ENCODE assay signal across 23 cellular contexts in genomic region chr10:35925511-35925910, GRCh38.
DNase-seq lines count a peak whose midpoint lies in the region; ATAC-seq and TF ChIP-seq lines count a peak whose summit lies in the region.
"Had no signal": no experiment of that assay in that cellular context is flagged by ENCODE, and none has a peak within 500 bp of the region (broad histone marks: within the 10 kb centered on the region; RNA-seq: fewer than 3 reads in every experiment).

No MANE protein-coding gene starts in this region.

- no peak overlapping the region for H4K5ac ChIP-seq in mesendoderm (ENCODE audit: low read length)

- H3K27me3 Mint-ChIP-seq in WTC11 (ENCODE audit: low read depth), result no peaks in the 10 kb centered on the region

- peaks cover 31% of the 10 kb centered on the region for H3K4me1 Mint-ChIP-seq in WTC11

- H3K23ac ChIP-seq in mesendoderm (ENCODE audit: low read length), result no peak overlapping the region

- no peak overlapping the region for H2BK15ac ChIP-seq in mesendoderm (replicated peaks; ENCODE audit: low read depth)

- no peak overlapping the region for H2BK120ac ChIP-seq in mesendoderm (ENCODE audit: low read depth, low read length)

- H3K27me3 ChIP-seq in esophagus muscularis mucosa (no peaks in the 10 kb centered on the region), mesendoderm (ENCODE audit: insufficient read depth, low read length, poor library complexity) (no peaks in the 10 kb centered on the region), uterus (no peaks in the 10 kb centered on the region)
- H3K27me3 ChIP-seq: spleen had no signal

- 77% methylated on average over 1 of the region's 1 CpG for WGBS in esophagus muscularis mucosa
- no CpG with 5 or more reads among the region's 1 CpG for WGBS in mesendoderm (ENCODE audit: extremely low coverage, insufficient coverage, low lambda C conversion rate)

- H3K4me3 Mint-ChIP-seq in WTC11, result no peak overlapping the region
- H3K4me3 Mint-ChIP-seq: activated naive CD8-positive, alpha-beta T cell; brain; neural crest cell had no signal

- TF ChIP-seq POLR2A in esophagus muscularis mucosa (IDR thresholded peaks at IDR 0.05; ENCODE audit: low read depth), result no peak
- no peak for TF ChIP-seq POLR2A in uterus (IDR thresholded peaks at IDR 0.05)

- DNase-seq in Caki2 (ENCODE audit: low read depth) (peak; percentile 86), WTC11 (ENCODE audit: low spot score) (no peak), esophagus muscularis mucosa (ENCODE audit: extremely low spot score) (peak; percentile 39), mesendoderm (peak; percentile 92), hepatic stellate cell (ENCODE audit: low spot score) (no peak), RWPE1 (ENCODE audit: low spot score) (no peak), uterus (no peak)
- DNase-seq in stimulated activated CD4-positive, alpha-beta T cell treated with anti-CD3 and anti-CD28 coated beads, Interleukin-12 subunit alpha, Interleukin-12 subunit beta, amount 100 ng/mL, for 4 hours, result no peak
- DNase-seq: C1 segment of cervical spinal cord, cortex of kidney, GDM1, glutamatergic neuron, midbrain, NCI-H1694 treated with DMSO at 0.1 percent for 48 hours, NCI-H2227 treated with DMSO at 0.1 percent for 48 hours, psoas muscle, spleen had no signal

- intact Hi-C loops in esophagus muscularis mucosa (cut with DNase I) (no loop called here), uterus (cut with DNase I; ENCODE audit: low total_unique reads) (no loop called here)

- no peak overlapping the region for H2AK5ac ChIP-seq in mesendoderm (ENCODE audit: low read length)

- POLR2A ChIA-PET in WTC11 (lab: Charles Lee), result no interaction called here
- POLR2A ChIA-PET in RWPE1 (lab: Yijun Ruan, JAX; ENCODE audit: low non-redundant PET), result no interaction called here

- peaks cover 0 to 7% (median 5%) of the 10 kb centered on the region in 4 donors for H3K4me1 ChIP-seq in esophagus muscularis mucosa
- H3K4me1 ChIP-seq in mesendoderm (ENCODE audit: control insufficient read depth, low read depth, low read length), result peaks cover 11% of the 10 kb centered on the region
- H3K4me1 ChIP-seq in uterus, result no peaks in the 10 kb centered on the region
- H3K4me1 ChIP-seq: psoas muscle, spleen had no signal

- H3K79me1 ChIP-seq in mesendoderm (ENCODE audit: low read length), result no peaks in the 10 kb centered on the region

- H3K56ac ChIP-seq in mesendoderm (ENCODE audit: low read length), result no peak overlapping the region

- no peak for TF ChIP-seq CTCF in WTC11 (IDR thresholded peaks at IDR 0.05)
- no peak for TF ChIP-seq CTCF in esophagus muscularis mucosa (IDR thresholded peaks at IDR 0.05)
- no peak for TF ChIP-seq CTCF in RWPE1 (conservative IDR thresholded peaks at IDR 0.05; ENCODE audit: low read depth)
- TF ChIP-seq CTCF in uterus (IDR thresholded peaks at IDR 0.05), result no peak

- H3K9me3 Mint-ChIP-seq in WTC11, result peaks cover 4% of the 10 kb centered on the region; the same call in 1 of the 2 replicates
- H3K9me3 Mint-ChIP-seq: neural crest cell had no signal

- H3K36me3 Mint-ChIP-seq in WTC11, result no peaks in the 10 kb centered on the region
- H3K36me3 Mint-ChIP-seq: activated naive CD8-positive, alpha-beta T cell; brain had no signal

- no peak overlapping the region for H3K9ac ChIP-seq in mesendoderm (ENCODE audit: low read length)

- no peak overlapping the region for H3K18ac ChIP-seq in mesendoderm (ENCODE audit: low read length)

- H3K4me3 ChIP-seq in esophagus muscularis mucosa (no peak overlapping the region), mesendoderm (ENCODE audit: low read length) (no peak overlapping the region), uterus (no peak overlapping the region)
- H3K4me3 ChIP-seq: GM12878, psoas muscle, spleen had no signal

- no peak overlapping the region for H2BK5ac ChIP-seq in mesendoderm (ENCODE audit: low read length)

- in situ Hi-C loops in Caki2 (cut with HindIII; ENCODE audit: low pct_unique_long_range_greater_than_20kb, low sequenced_read_pairs), result no loop called here

- ATAC-seq in WTC11, result peak; percentile 77
- ATAC-seq: esophagus mucosa, GM12878, psoas muscle had no signal

- H3K27ac Mint-ChIP-seq in WTC11, result peak overlapping the region; percentile 1; the same call in 1 of the 2 replicates
- H3K27ac Mint-ChIP-seq: activated naive CD8-positive, alpha-beta T cell had no signal

- CTCF ChIA-PET in WTC11 (lab: Charles Lee) (interaction anchor here (1.0 kb wide), 1 partner anchor 288 kb away, joined by 4 read pairs; no protein-coding TSS in a partner anchor), RWPE1 (lab: Yijun Ruan, JAX) (interaction anchor here (0.7 kb wide), 1 partner anchor 525 kb away, joined by 3 read pairs; no protein-coding TSS in a partner anchor)

- no peaks in the 10 kb centered on the region for H3K9me3 ChIP-seq in esophagus muscularis mucosa
- no peaks in the 10 kb centered on the region for H3K9me3 ChIP-seq in uterus
- H3K9me3 ChIP-seq: psoas muscle had no signal

- no peak overlapping the region for H3K4ac ChIP-seq in mesendoderm (ENCODE audit: low read depth, low read length)

- no peak overlapping the region for H4K8ac ChIP-seq in mesendoderm (ENCODE audit: low read depth, low read length)

- TF ChIP-seq EP300 in esophagus muscularis mucosa (IDR thresholded peaks at IDR 0.05), result no peak

- no peaks in the 10 kb centered on the region for H3K36me3 ChIP-seq in esophagus muscularis mucosa
- H3K36me3 ChIP-seq in mesendoderm (ENCODE audit: control insufficient read depth, insufficient read depth, low read length), result no peaks in the 10 kb centered on the region
- H3K36me3 ChIP-seq in uterus, result no peaks in the 10 kb centered on the region
- H3K36me3 ChIP-seq: spleen had no signal

- H3K27ac ChIP-seq in esophagus muscularis mucosa (replicated peaks in 1 of 4), result no peak overlapping the region
- no peak overlapping the region for H3K27ac ChIP-seq in mesendoderm (ENCODE audit: low read depth, low read length)
- H3K27ac ChIP-seq in RWPE1, result no peak overlapping the region
- no peak overlapping the region for H3K27ac ChIP-seq in uterus
- H3K27ac ChIP-seq: HL-60, psoas muscle, spleen had no signal

- H3K4me2 ChIP-seq in mesendoderm (ENCODE audit: low read length), result no peak overlapping the region

- no peaks in the 10 kb centered on the region for H3K79me2 ChIP-seq in mesendoderm (ENCODE audit: control insufficient read depth, insufficient read depth, low read length)

TF ChIP-seq in WTC11, 78 proteins besides CTCF, POLR2A, EP300 and RAD21:
- TF ChIP-seq, protein P1, sequence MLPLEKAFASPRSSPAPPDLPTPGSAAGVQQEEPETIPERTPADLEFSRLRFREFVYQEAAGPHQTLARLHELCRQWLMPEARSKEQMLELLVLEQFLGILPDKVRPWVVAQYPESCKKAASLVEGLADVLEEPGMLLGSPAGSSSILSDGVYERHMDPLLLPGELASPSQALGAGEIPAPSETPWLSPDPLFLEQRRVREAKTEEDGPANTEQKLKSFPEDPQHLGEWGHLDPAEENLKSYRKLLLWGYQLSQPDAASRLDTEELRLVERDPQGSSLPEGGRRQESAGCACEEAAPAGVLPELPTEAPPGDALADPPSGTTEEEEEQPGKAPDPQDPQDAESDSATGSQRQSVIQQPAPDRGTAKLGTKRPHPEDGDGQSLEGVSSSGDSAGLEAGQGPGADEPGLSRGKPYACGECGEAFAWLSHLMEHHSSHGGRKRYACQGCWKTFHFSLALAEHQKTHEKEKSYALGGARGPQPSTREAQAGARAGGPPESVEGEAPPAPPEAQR (CRISPR knock-in tag; IDR thresholded peaks at IDR 0.05), result no peak
- TF ChIP-seq ELF4 (CRISPR knock-in tag; IDR thresholded peaks at IDR 0.05; ENCODE audit: low read depth) (no peak), OVOL2 (CRISPR knock-in tag; IDR thresholded peaks at IDR 0.05; ENCODE audit: borderline replicate concordance) (no peak), ETV6 (CRISPR knock-in tag; IDR thresholded peaks at IDR 0.05) (no peak), CREM (CRISPR knock-in tag; IDR thresholded peaks at IDR 0.05) (no peak), ZBTB43 (CRISPR knock-in tag; IDR thresholded peaks at IDR 0.05) (no peak), JUN (CRISPR knock-in tag; IDR thresholded peaks at IDR 0.05) (no peak), ZNF425 (CRISPR knock-in tag; conservative IDR thresholded peaks at IDR 0.05) (no peak), ZNF416 (CRISPR knock-in tag; IDR thresholded peaks at IDR 0.05) (no peak), NR1H2 (CRISPR knock-in tag; IDR thresholded peaks at IDR 0.05) (no peak), MYBL2 (CRISPR knock-in tag; IDR thresholded peaks at IDR 0.05) (no peak), TCF7 (CRISPR knock-in tag; IDR thresholded peaks at IDR 0.05; ENCODE audit: low read depth) (no peak), ATF3 (CRISPR knock-in tag; conservative IDR thresholded peaks at IDR 0.05) (no peak)

Comparison
In these comparisons a context has a peak if more than half of its experiments do, and no peak if none do; other contexts are left out.
1. DNase-seq: peak in Caki2 (single experiment), esophagus muscularis mucosa (single experiment) and mesendoderm (single experiment); none in WTC11 (single experiment), hepatic stellate cell (single experiment), RWPE1 (single experiment), uterus (0 of 2) and stimulated activated CD4-positive, alpha-beta T cell treated with anti-CD3 and anti-CD28 coated beads, Interleukin-12 subunit alpha, Interleukin-12 subunit beta, amount 100 ng/mL, for 4 hours (single experiment).